In the genomic region with DNA sequence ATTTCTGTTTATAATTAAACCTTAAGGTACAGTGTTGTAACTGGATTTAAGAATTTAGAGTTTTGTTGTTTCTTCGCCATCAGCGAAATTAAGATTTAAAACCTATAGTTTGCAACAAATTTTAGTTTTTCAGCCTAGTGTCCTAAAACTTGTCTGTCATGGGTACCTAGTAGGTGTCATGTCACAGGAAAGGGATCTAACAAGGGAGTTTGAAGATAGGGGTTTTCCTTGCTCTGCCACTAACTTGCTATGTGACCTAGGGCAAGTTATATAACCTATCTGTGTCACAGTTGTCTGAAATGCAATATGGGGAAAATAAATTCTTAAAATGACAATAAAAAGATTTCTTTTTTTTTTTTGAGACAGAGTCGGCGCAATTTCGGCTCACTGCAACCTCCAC, we compare ENCODE assay signal across 16 cellular contexts. TPM values are rescaled to one million over a fixed set of nuclear protein-coding genes. Genes with fewer than 3 reads are reported as not detected.
DNase-seq lines count a peak whose midpoint lies in the region; ATAC-seq and TF ChIP-seq lines count a peak whose summit lies in the region.
"Had no signal": no experiment of that assay in that cellular context is flagged by ENCODE, and none has a peak within 500 bp of the region (broad histone marks: within the 10 kb centered on the region; RNA-seq: fewer than 3 reads in every experiment).

No MANE protein-coding gene starts in this region.

- H4K8ac ChIP-seq in trophoblast cell (ENCODE audit: low read depth, low read length): no peak overlapping the region

- H3K18ac ChIP-seq in trophoblast cell (ENCODE audit: low read length): peak overlapping the region; percentile 58

- H4K20me1 ChIP-seq in fibroblast of lung (ENCODE audit: control insufficient read depth, extremely low read depth, insufficient read depth, low read length): no peaks in the 10 kb centered on the region

- H2AFZ ChIP-seq in fibroblast of lung (ENCODE audit: low read length) (no peak overlapping the region), trophoblast cell (ENCODE audit: insufficient read depth, low read length, poor library complexity) (no peak overlapping the region)

- intact Hi-C loops in Right ventricle myocardium superior (cut with DNase I): no loop called here

- no peak overlapping the region for H3K27ac Mint-ChIP-seq in activated T-cell treated with anti-CD3 and anti-CD28 coated beads, Interleukin-2, amount 50 U/mL, for 24 hours
- H3K27ac Mint-ChIP-seq: activated naive CD8-positive, alpha-beta T cell treated with anti-CD3 and anti-CD28 coated beads, Interleukin-2, amount 50 U/mL, for 24 hours; memory B cell; stimulated activated effector memory CD8-positive, alpha-beta T cell treated with anti-CD3 and anti-CD28 coated beads, Interleukin-12 subunit alpha, Interleukin-12 subunit beta, amount 100 ng/mL, for 72 hours had no signal

- H3K79me1 ChIP-seq in trophoblast cell (ENCODE audit: low read length): peaks cover 4% of the 10 kb centered on the region

- H2BK120ac ChIP-seq in trophoblast cell (ENCODE audit: insufficient read depth, low read length, poor library complexity): peak overlapping the region; percentile 40

- peaks cover 6% of the 10 kb centered on the region for H3K36me3 Mint-ChIP-seq in activated T-cell treated with anti-CD3 and anti-CD28 coated beads, Interleukin-2, amount 50 U/mL, for 24 hours (ENCODE audit: low read depth)
- H3K36me3 Mint-ChIP-seq: stimulated activated effector memory CD8-positive, alpha-beta T cell treated with anti-CD3 and anti-CD28 coated beads, Interleukin-12 subunit alpha, Interleukin-12 subunit beta, amount 100 ng/mL, for 72 hours had no signal

- H4K91ac ChIP-seq in trophoblast cell (ENCODE audit: low read depth, low read length): no peak overlapping the region

- no peak overlapping the region for H2BK12ac ChIP-seq in trophoblast cell (ENCODE audit: low read length)

- no peak overlapping the region for H3K4me3 Mint-ChIP-seq in activated T-cell treated with anti-CD3 and anti-CD28 coated beads, Interleukin-2, amount 50 U/mL, for 24 hours
- H3K4me3 Mint-ChIP-seq: activated naive CD8-positive, alpha-beta T cell treated with anti-CD3 and anti-CD28 coated beads, Interleukin-2, amount 50 U/mL, for 24 hours; activated T-cell treated with anti-CD3 and anti-CD28 coated beads, Interleukin-2, amount 50 U/mL, for 4 hours; memory B cell; stimulated activated effector memory CD8-positive, alpha-beta T cell treated with anti-CD3 and anti-CD28 coated beads, Interleukin-12 subunit alpha, Interleukin-12 subunit beta, amount 100 ng/mL, for 72 hours had no signal

- H3K27me3 ChIP-seq in right atrium auricular region (no peaks in the 10 kb centered on the region), fibroblast of lung (ENCODE audit: control insufficient read depth, insufficient read depth, low read length) (no peaks in the 10 kb centered on the region), trophoblast cell (ENCODE audit: insufficient read depth, low read length) (no peaks in the 10 kb centered on the region)

- H3K4me1 Mint-ChIP-seq in activated T-cell treated with anti-CD3 and anti-CD28 coated beads, Interleukin-2, amount 50 U/mL, for 24 hours (ENCODE audit: low read depth): peaks cover 10% of the 10 kb centered on the region
- H3K4me1 Mint-ChIP-seq: activated naive CD8-positive, alpha-beta T cell treated with anti-CD3 and anti-CD28 coated beads, Interleukin-2, amount 50 U/mL, for 24 hours had no signal

- no peak overlapping the region for H3K14ac ChIP-seq in trophoblast cell (ENCODE audit: low read length)

- H3K9ac ChIP-seq in fibroblast of lung (ENCODE audit: insufficient read depth, low read length): no peak overlapping the region
- H3K9ac ChIP-seq in trophoblast cell (ENCODE audit: low read length): no peak overlapping the region

- H2AK5ac ChIP-seq in trophoblast cell (ENCODE audit: low read length): no peak overlapping the region

- TF ChIP-seq CTCF in right atrium auricular region (IDR thresholded peaks at IDR 0.05) (no peak), fibroblast of lung (conservative IDR thresholded peaks at IDR 0.05 in 1 of 2, IDR thresholded peaks at IDR 0.05 in 1 of 2; ENCODE audit: low read depth in 1 of 2, low read length in 2 of 2) (no peak)

- no peaks in the 10 kb centered on the region for H3K36me3 ChIP-seq in right atrium auricular region
- H3K36me3 ChIP-seq in fibroblast of lung (ENCODE audit: control insufficient read depth, insufficient read depth, low read length): no peaks in the 10 kb centered on the region
- H3K36me3 ChIP-seq in trophoblast cell (ENCODE audit: control insufficient read depth in 1 of 2, insufficient read depth in 2 of 2, low read length in 2 of 2): no peaks in the 10 kb centered on the region

- H3K4me1 ChIP-seq in right atrium auricular region: peaks cover 0 to 33% of the 10 kb centered on the region in 2 donors
- H3K4me1 ChIP-seq in fibroblast of lung (ENCODE audit: control insufficient read depth, extremely low read depth, insufficient read depth, low read length): peaks cover 21% of the 10 kb centered on the region
- peaks cover 8 to 9% of the 10 kb centered on the region in 2 experiments for H3K4me1 ChIP-seq in trophoblast cell (ENCODE audit: control insufficient read depth in 1 of 2, insufficient read depth in 2 of 2, low read length in 2 of 2)

- DNase-seq in right atrium auricular region (ENCODE audit: low spot score): no peak
- no peak for DNase-seq in Right ventricle myocardium superior
- no peak for DNase-seq in fibroblast of lung (ENCODE audit: low read depth in 2 of 2)
- no peak for DNase-seq in trophoblast cell
- no peak for DNase-seq in putamen (ENCODE audit: low spot score)
- DNase-seq in effector CD8-positive, alpha-beta T cell (lab: John Stamatoyannopoulos, UW): no peak
- no peak for DNase-seq in activated T-cell treated with anti-CD3 and anti-CD28 coated beads, Interleukin-2, amount 50 U/mL, for 24 hours
- DNase-seq: activated CD4-positive, alpha-beta T cell treated with anti-CD3 and anti-CD28 coated beads for 4 hours; activated naive CD8-positive, alpha-beta T cell treated with anti-CD3 and anti-CD28 coated beads, Interleukin-2, amount 50 U/mL, for 24 hours; activated T-cell treated with anti-CD3 and anti-CD28 coated beads, Interleukin-2, amount 50 U/mL, for 4 hours; COR-L47; stimulated activated CD4-positive, alpha-beta T cell treated with anti-CD3 and anti-CD28 coated beads, Interleukin-4, amount 100 ng/mL, for 4 hours had no signal

- H3K4me2 ChIP-seq in fibroblast of lung (ENCODE audit: extremely low read depth, insufficient read depth, low read length) (peak overlapping the region; percentile 75), trophoblast cell (ENCODE audit: low read length) (no peak overlapping the region)

- H3K9me3 Mint-ChIP-seq in activated T-cell treated with anti-CD3 and anti-CD28 coated beads, Interleukin-2, amount 50 U/mL, for 24 hours: no peaks in the 10 kb centered on the region

- no peaks in the 10 kb centered on the region for H3K9me3 ChIP-seq in right atrium auricular region
- no peaks in the 10 kb centered on the region for H3K9me3 ChIP-seq in fibroblast of lung (ENCODE audit: control insufficient read depth, insufficient read depth, low read depth, low read length)
- H3K9me3 ChIP-seq in trophoblast cell (ENCODE audit: insufficient read depth, low read depth, low read length): no peaks in the 10 kb centered on the region

- no peak overlapping the region for H4K12ac ChIP-seq in trophoblast cell (ENCODE audit: low read depth, low read length)

- H3K23ac ChIP-seq in trophoblast cell (ENCODE audit: low read length): no peak overlapping the region

- H2BK5ac ChIP-seq in trophoblast cell (ENCODE audit: low read depth, low read length, poor library complexity): no peak overlapping the region

- peaks cover 16% of the 10 kb centered on the region for H3K79me2 ChIP-seq in fibroblast of lung (ENCODE audit: control insufficient read depth, insufficient read depth, low read length)
- peaks cover 2% of the 10 kb centered on the region for H3K79me2 ChIP-seq in trophoblast cell (ENCODE audit: control insufficient read depth, insufficient read depth, low read length, poor library complexity)

- no CpG with 5 or more reads among the region's 5 CpGs for whole genome bisulfite sequencing in trophoblast cell (ENCODE audit: extremely low coverage, insufficient coverage, insufficient read length)

- H3K27ac ChIP-seq in right atrium auricular region: peak overlapping the region; percentile 62 to 82
- peak overlapping the region; percentile 71 for H3K27ac ChIP-seq in fibroblast of lung (ENCODE audit: insufficient read depth, low read length)
- no peak overlapping the region for H3K27ac ChIP-seq in trophoblast cell (ENCODE audit: low read depth, low read length)

- H3K4ac ChIP-seq in trophoblast cell (ENCODE audit: low read depth, low read length): no peak overlapping the region

- H3K4me3 ChIP-seq in right atrium auricular region (no peak overlapping the region), fibroblast of lung (replicated peaks in 1 of 4; ENCODE audit: control extremely low read depth in 1 of 4, insufficient read depth in 1 of 4, low read depth in 3 of 4, low read length in 4 of 4) (peak overlapping the region in 1 of 4 experiments; percentile 47), trophoblast cell (ENCODE audit: low read depth, low read length) (no peak overlapping the region)
- H3K4me3 ChIP-seq: K562 had no signal

- ATAC-seq in Right ventricle myocardium superior (ENCODE audit: poor library complexity): no peak
- ATAC-seq in esophagus mucosa: no peak
- ATAC-seq: activated naive CD8-positive, alpha-beta T cell treated with anti-CD3 and anti-CD28 coated beads, Interleukin-2, amount 50 U/mL, for 24 hours; activated T-cell treated with anti-CD3 and anti-CD28 coated beads, Interleukin-2, amount 50 U/mL, for 4 hours; stimulated activated effector memory CD8-positive, alpha-beta T cell treated with anti-CD3 and anti-CD28 coated beads, Interleukin-12 subunit alpha, Interleukin-12 subunit beta, amount 100 ng/mL, for 72 hours had no signal

- H3K27me3 Mint-ChIP-seq in activated T-cell treated with anti-CD3 and anti-CD28 coated beads, Interleukin-2, amount 50 U/mL, for 24 hours: no peaks in the 10 kb centered on the region
- H3K27me3 Mint-ChIP-seq: activated naive CD8-positive, alpha-beta T cell treated with anti-CD3 and anti-CD28 coated beads, Interleukin-2, amount 50 U/mL, for 24 hours; memory B cell had no signal

RNA-seq across cellular contexts. Expression of a gene that starts 9.2 kb away (rescaled TPM):
- total RNA-seq in right atrium auricular region (10 to 100 TPM; 26.3 to 38.9 TPM), Right ventricle myocardium superior (31.5 TPM), fibroblast of lung (47.8 and 65.4 TPM in 2 replicates), esophagus mucosa (28.4 TPM)
- polyA plus RNA-seq in fibroblast of lung: 44.3 and 46.6 TPM in 2 replicates
- 61.9 and 70.2 TPM in 2 replicates for polyA plus RNA-seq in fibroblast of lung (2012)
- 142 and 174 TPM in 2 replicates for polyA minus RNA-seq in fibroblast of lung (ENCODE audit: low replicate concordance)
- 25.7 and 27.9 TPM in 2 replicates for polyA plus RNA-seq in trophoblast cell (2013)
